Comparison of ENCODE assay signal across 16 cellular contexts in genomic region chr2:239357954-239358754, GRCh38. TPM values are rescaled to one million over a fixed set of nuclear protein-coding genes. Genes with fewer than 3 reads are reported as not detected.
DNase-seq lines count a peak whose midpoint lies in the region; ATAC-seq, FAIRE-seq and TF ChIP-seq lines count a peak whose summit lies in the region.
"Had no signal": no experiment of that assay in that cellular context is flagged by ENCODE, and none has a peak within 500 bp of the region (broad histone marks: within the 10 kb centered on the region; RNA-seq: fewer than 3 reads in every experiment).

No MANE protein-coding gene starts in this region.

- H3K4me3 Mint-ChIP-seq in natural killer cell treated with Interleukin-12 subunit alpha and Interleukin-12 subunit beta and Interleukin-15 and Interleukin-18, amount 100 ng/mL, for 72 hours: no peak overlapping the region
- H3K4me3 Mint-ChIP-seq in natural killer cell: no peak overlapping the region
- no peak overlapping the region for H3K4me3 Mint-ChIP-seq in glutamatergic neuron (ENCODE audit: unreplicated experiment)
- H3K4me3 Mint-ChIP-seq: activated naive CD8-positive, alpha-beta T cell treated with anti-CD3 and anti-CD28 coated beads, Interleukin-2, amount 50 U/mL, for 24 hours had no signal

- no peaks in the 10 kb centered on the region for H3K27me3 Mint-ChIP-seq in natural killer cell treated with Interleukin-12 subunit alpha and Interleukin-12 subunit beta and Interleukin-15 and Interleukin-18, amount 100 ng/mL, for 72 hours
- H3K27me3 Mint-ChIP-seq in natural killer cell (ENCODE audit: low read depth in 2 of 2): peaks cover 0 to 11% of the 10 kb centered on the region in 2 donors
- peaks cover 4% of the 10 kb centered on the region for H3K27me3 Mint-ChIP-seq in glutamatergic neuron (ENCODE audit: unreplicated experiment)
- H3K27me3 Mint-ChIP-seq: activated naive CD8-positive, alpha-beta T cell treated with anti-CD3 and anti-CD28 coated beads, Interleukin-2, amount 50 U/mL, for 24 hours had no signal

- no peaks in the 10 kb centered on the region for H3K27me3 ChIP-seq in testis
- H3K27me3 ChIP-seq: uterus had no signal

- no peak overlapping the region for H3K27ac ChIP-seq in testis

- peaks cover 12% of the 10 kb centered on the region for H3K36me3 Mint-ChIP-seq in natural killer cell treated with Interleukin-12 subunit alpha and Interleukin-12 subunit beta and Interleukin-15 and Interleukin-18, amount 100 ng/mL, for 72 hours
- H3K36me3 Mint-ChIP-seq in natural killer cell (peaks cover 12% of the 10 kb centered on the region), glutamatergic neuron (ENCODE audit: unreplicated experiment) (peaks cover 12% of the 10 kb centered on the region)

- TF ChIP-seq POLR2A in testis (IDR thresholded peaks at IDR 0.05) (no peak), GM12891 (IDR thresholded peaks at IDR 0.05; ENCODE audit: low read depth, low read length) (no peak)

- H3K9me3 Mint-ChIP-seq in natural killer cell treated with Interleukin-12 subunit alpha and Interleukin-12 subunit beta and Interleukin-15 and Interleukin-18, amount 100 ng/mL, for 72 hours: no peaks in the 10 kb centered on the region
- H3K9me3 Mint-ChIP-seq in natural killer cell: peaks cover 0 to 4% of the 10 kb centered on the region in 2 donors
- H3K9me3 Mint-ChIP-seq in glutamatergic neuron (ENCODE audit: unreplicated experiment): peaks cover 11% of the 10 kb centered on the region

- no peak for FAIRE-seq in GM12891 (lab: Jason Lieb, UNC)
- FAIRE-seq: TTC549 had no signal

- intact Hi-C loops in natural killer cell (cut with micrococcal nuclease): no loop called here
- intact Hi-C loops in testis (cut with DNase I; ENCODE audit: low total_unique reads): no loop called here

- H3K4me1 ChIP-seq in testis: no peaks in the 10 kb centered on the region

- no peak for TF ChIP-seq CTCF in natural killer cell (IDR thresholded peaks at IDR 0.05)
- no peak for TF ChIP-seq CTCF in glutamatergic neuron (IDR thresholded peaks at IDR 0.05; ENCODE audit: partially characterized antibody, unreplicated experiment)
- TF ChIP-seq CTCF in testis (IDR thresholded peaks at IDR 0.05): no peak

- H3K4me3 ChIP-seq in testis: no peak overlapping the region
- H3K4me3 ChIP-seq: uterus had no signal

- 89 to 93% methylated on average over 19 of the region's 19 CpGs for WGBS in testis, 2 donors

- H3K36me3 ChIP-seq in testis (ENCODE audit: low read depth, missing control alignments): no peaks in the 10 kb centered on the region
- H3K36me3 ChIP-seq: uterus had no signal

- no peak for ATAC-seq in natural killer cell treated with Interleukin-12 subunit alpha and Interleukin-12 subunit beta and Interleukin-15 and Interleukin-18, amount 100 ng/mL, for 72 hours
- ATAC-seq in natural killer cell (no peak), HG02973 (IDR thresholded peaks at IDR 0.05; ENCODE audit: unreplicated experiment) (no peak)
- ATAC-seq: activated naive CD8-positive, alpha-beta T cell treated with anti-CD3 and anti-CD28 coated beads, Interleukin-2, amount 50 U/mL, for 24 hours had no signal

- H3K27ac Mint-ChIP-seq in natural killer cell treated with Interleukin-12 subunit alpha and Interleukin-12 subunit beta and Interleukin-15 and Interleukin-18, amount 100 ng/mL, for 72 hours: no peak overlapping the region
- H3K27ac Mint-ChIP-seq in natural killer cell: peak overlapping the region in 1 of 2 donors; percentile 27
- peak overlapping the region; percentile 16 for H3K27ac Mint-ChIP-seq in glutamatergic neuron (ENCODE audit: unreplicated experiment)
- H3K27ac Mint-ChIP-seq: activated naive CD8-positive, alpha-beta T cell treated with anti-CD3 and anti-CD28 coated beads, Interleukin-2, amount 50 U/mL, for 24 hours had no signal

- H3K4me1 Mint-ChIP-seq in natural killer cell treated with Interleukin-12 subunit alpha and Interleukin-12 subunit beta and Interleukin-15 and Interleukin-18, amount 100 ng/mL, for 72 hours (ENCODE audit: low read depth in 2 of 2): peaks cover 10 to 16% of the 10 kb centered on the region in 2 donors
- H3K4me1 Mint-ChIP-seq in natural killer cell (peaks cover 11 to 26% of the 10 kb centered on the region in 2 donors), glutamatergic neuron (ENCODE audit: low read depth, unreplicated experiment) (peaks cover 32% of the 10 kb centered on the region)

- peak; percentile 48 for DNase-seq in natural killer cell treated with Interleukin-12 subunit alpha and Interleukin-12 subunit beta and Interleukin-15 and Interleukin-18, amount 100 ng/mL, for 72 hours (ENCODE audit: low spot score)
- DNase-seq in natural killer cell (no peak), NCI-H774 (lab: John Stamatoyannopoulos, UW) (peak; percentile 56), glutamatergic neuron (no peak), superior temporal gyrus (ENCODE audit: extremely low spot score) (peak; percentile 76), testis (no peak), GM12891 (ENCODE audit: insufficient read length, low spot score) (no peak)
- DNase-seq: activated CD8-positive, alpha-beta memory T cell treated with anti-CD3 and anti-CD28 coated beads, Interleukin-2, amount 50 U/mL, for 4 hours; activated naive CD8-positive, alpha-beta T cell treated with anti-CD3 and anti-CD28 coated beads, Interleukin-2, amount 50 U/mL, for 24 hours; DMS79 treated with DMSO at 0.1 percent for 48 hours; effector CD4-positive, alpha-beta T cell; Karpas-422; RPMI8226 had no signal

- no peaks in the 10 kb centered on the region for H3K9me3 ChIP-seq in testis
- H3K9me3 ChIP-seq: uterus had no signal

TF ChIP-seq in GM12891, 5 proteins besides CTCF, POLR2A, EP300 and RAD21:
- no peak for TF ChIP-seq TAF1 (IDR thresholded peaks at IDR 0.05; ENCODE audit: low read depth, low read length)
- TF ChIP-seq SPI1 (IDR thresholded peaks at IDR 0.05; ENCODE audit: low read depth, low read length): no peak
- TF ChIP-seq POLR2AphosphoS5 (IDR thresholded peaks at IDR 0.05; ENCODE audit: low read depth, low read length): no peak
TF ChIP-seq in GM12891: peak in this region for 0.

RNA-seq across cellular contexts. Expression of gene HDAC4, which starts 42.7 kb away (rescaled TPM):
- total RNA-seq in natural killer cell treated with Interleukin-12 subunit alpha and Interleukin-12 subunit beta and Interleukin-15 and Interleukin-18, amount 100 ng/mL, for 72 hours: 10 to 100 TPM; 22.3 to 48.6 TPM
- total RNA-seq in natural killer cell: 100 to 1,000 TPM in 2 of 3 donors, 10 to 100 TPM in 1; 74.9 to 105 (median 100) TPM
- 90.6 TPM for total RNA-seq in glutamatergic neuron (ENCODE audit: unreplicated experiment)
- 10 to 100 TPM; 58.7 to 67.5 TPM for total RNA-seq in testis
- polyA plus RNA-seq in testis (ENCODE audit: insufficient read depth, low read depth, low replicate concordance): 29.0 TPM
- polyA plus RNA-seq in GM12891 (2012; ENCODE audit: low read depth, missing spikeins): 4.0 TPM

Comparison
In these comparisons a context has a peak if more than half of its experiments do, and no peak if none do; other contexts are left out.
1. DNase-seq: peak in natural killer cell treated with Interleukin-12 subunit alpha and Interleukin-12 subunit beta and Interleukin-15 and Interleukin-18, amount 100 ng/mL, for 72 hours (single experiment), NCI-H774 (single experiment) and superior temporal gyrus (single experiment); none in natural killer cell (single experiment), glutamatergic neuron (single experiment), testis (single experiment) and GM12891 (single experiment).